1 cellular context compared by ENCODE assay signal in genomic region chr1:189693140-189693539, GRCh38.
TF ChIP-seq lines count a peak whose summit lies in the region.

No MANE protein-coding gene starts in this region.

TF ChIP-seq in HCT116, 20 proteins besides CTCF, POLR2A, EP300 and RAD21 (continued from another document):
- TF ChIP-seq, protein P1, sequence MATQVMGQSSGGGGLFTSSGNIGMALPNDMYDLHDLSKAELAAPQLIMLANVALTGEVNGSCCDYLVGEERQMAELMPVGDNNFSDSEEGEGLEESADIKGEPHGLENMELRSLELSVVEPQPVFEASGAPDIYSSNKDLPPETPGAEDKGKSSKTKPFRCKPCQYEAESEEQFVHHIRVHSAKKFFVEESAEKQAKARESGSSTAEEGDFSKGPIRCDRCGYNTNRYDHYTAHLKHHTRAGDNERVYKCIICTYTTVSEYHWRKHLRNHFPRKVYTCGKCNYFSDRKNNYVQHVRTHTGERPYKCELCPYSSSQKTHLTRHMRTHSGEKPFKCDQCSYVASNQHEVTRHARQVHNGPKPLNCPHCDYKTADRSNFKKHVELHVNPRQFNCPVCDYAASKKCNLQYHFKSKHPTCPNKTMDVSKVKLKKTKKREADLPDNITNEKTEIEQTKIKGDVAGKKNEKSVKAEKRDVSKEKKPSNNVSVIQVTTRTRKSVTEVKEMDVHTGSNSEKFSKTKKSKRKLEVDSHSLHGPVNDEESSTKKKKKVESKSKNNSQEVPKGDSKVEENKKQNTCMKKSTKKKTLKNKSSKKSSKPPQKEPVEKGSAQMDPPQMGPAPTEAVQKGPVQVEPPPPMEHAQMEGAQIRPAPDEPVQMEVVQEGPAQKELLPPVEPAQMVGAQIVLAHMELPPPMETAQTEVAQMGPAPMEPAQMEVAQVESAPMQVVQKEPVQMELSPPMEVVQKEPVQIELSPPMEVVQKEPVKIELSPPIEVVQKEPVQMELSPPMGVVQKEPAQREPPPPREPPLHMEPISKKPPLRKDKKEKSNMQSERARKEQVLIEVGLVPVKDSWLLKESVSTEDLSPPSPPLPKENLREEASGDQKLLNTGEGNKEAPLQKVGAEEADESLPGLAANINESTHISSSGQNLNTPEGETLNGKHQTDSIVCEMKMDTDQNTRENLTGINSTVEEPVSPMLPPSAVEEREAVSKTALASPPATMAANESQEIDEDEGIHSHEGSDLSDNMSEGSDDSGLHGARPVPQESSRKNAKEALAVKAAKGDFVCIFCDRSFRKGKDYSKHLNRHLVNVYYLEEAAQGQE (IDR thresholded peaks at IDR 0.05; ENCODE audit: low read depth) = no peak
